Comparison of ENCODE assay signal across 1 cellular context in the genomic region with DNA sequence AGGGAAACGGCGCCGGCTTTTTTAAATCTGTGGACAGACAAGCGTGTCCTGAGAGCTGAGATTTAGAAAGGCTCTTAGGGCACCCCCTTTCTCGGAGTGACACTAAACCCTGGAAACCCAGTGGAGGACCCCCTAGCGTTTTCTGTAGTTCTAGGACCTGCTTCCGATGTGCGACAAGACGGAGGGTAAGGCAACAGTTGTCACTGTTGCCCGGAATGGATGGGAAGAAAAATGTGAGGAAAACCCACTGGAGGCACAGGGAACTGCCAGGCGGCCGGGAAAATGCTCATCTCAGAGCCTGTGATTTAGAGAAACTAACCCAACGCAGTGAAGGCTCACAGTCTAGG.
TF ChIP-seq lines count a peak whose summit lies in the region.

No MANE protein-coding gene starts in this region.

TF ChIP-seq in SK-N-SH treated with all-trans-retinoic acid at 6 μM for 48 hours, 23 proteins besides CTCF, POLR2A, EP300 and RAD21 (continued from another document):
- TF ChIP-seq ARNTL (CRISPR knock-in tag; IDR thresholded peaks at IDR 0.05; ENCODE audit: borderline replicate concordance, low read depth) = no peak
- no peak for TF ChIP-seq TOX (CRISPR knock-in tag; IDR thresholded peaks at IDR 0.05; ENCODE audit: borderline replicate concordance)
